Comparison of ENCODE assay signal across 19 cellular contexts in genomic region chr2:239722760-239723448, GRCh38.
A peak's percentile ranks its signal among the peaks of the same experiment; 100 is the strongest.
DNase-seq lines count a peak whose midpoint lies in the region; ATAC-seq, FAIRE-seq and TF ChIP-seq lines count a peak whose summit lies in the region.
"Had no signal": no experiment of that assay in that cellular context is flagged by ENCODE, and none has a peak within 500 bp of the region (broad histone marks: within the 10 kb centered on the region; RNA-seq: fewer than 3 reads in every experiment).

No MANE protein-coding gene starts in this region.

- H3K27me3 Mint-ChIP-seq in glutamatergic neuron (ENCODE audit: unreplicated experiment), result peaks cover 6% of the 10 kb centered on the region
- H3K27me3 Mint-ChIP-seq in activated naive CD8-positive, alpha-beta T cell treated with anti-CD3 and anti-CD28 coated beads, Interleukin-2, amount 50 U/mL, for 24 hours, result no peaks in the 10 kb centered on the region
- H3K27me3 Mint-ChIP-seq: CD4-positive, CD25-positive, alpha-beta regulatory T cell had no signal

- no peak for TF ChIP-seq RAD21 in HepG2 (CRISPR knock-in tag; IDR thresholded peaks at IDR 0.05)

- TF ChIP-seq CTCF in right lobe of liver (IDR thresholded peaks at IDR 0.05), result no peak
- no peak for TF ChIP-seq CTCF in HepG2 (CRISPR knock-in tag; IDR thresholded peaks at IDR 0.05)
- TF ChIP-seq CTCF in esophagus muscularis mucosa (IDR thresholded peaks at IDR 0.05), result no peak
- TF ChIP-seq CTCF in glutamatergic neuron (IDR thresholded peaks at IDR 0.05; ENCODE audit: partially characterized antibody, unreplicated experiment), result no peak

- ATAC-seq in right lobe of liver (no peak), HepG2 (no peak)
- no peak for ATAC-seq in activated naive CD8-positive, alpha-beta T cell treated with anti-CD3 and anti-CD28 coated beads, Interleukin-2, amount 50 U/mL, for 24 hours
- ATAC-seq: K562 had no signal

- in situ Hi-C loops in HepG2 (cut with HindIII; ENCODE audit: extremely low pct_ligation_motif_present, low pct_unique_long_range_greater_than_20kb), result no loop called here

- H3K4me3 Mint-ChIP-seq in glutamatergic neuron (ENCODE audit: unreplicated experiment), result no peak overlapping the region
- no peak overlapping the region for H3K4me3 Mint-ChIP-seq in activated naive CD8-positive, alpha-beta T cell treated with anti-CD3 and anti-CD28 coated beads, Interleukin-2, amount 50 U/mL, for 24 hours
- H3K4me3 Mint-ChIP-seq: CD4-positive, CD25-positive, alpha-beta regulatory T cell had no signal

- H3K27ac Mint-ChIP-seq in glutamatergic neuron (ENCODE audit: unreplicated experiment), result no peak overlapping the region
- H3K27ac Mint-ChIP-seq in activated naive CD8-positive, alpha-beta T cell treated with anti-CD3 and anti-CD28 coated beads, Interleukin-2, amount 50 U/mL, for 24 hours, result no peak overlapping the region

- no peak for TF ChIP-seq EP300 in HepG2 (IDR thresholded peaks at IDR 0.05; ENCODE audit: low read depth in 2 of 2, low read length in 2 of 2)
- no peak for TF ChIP-seq EP300 in HepG2 (CRISPR knock-in tag; IDR thresholded peaks at IDR 0.05; ENCODE audit: borderline replicate concordance)
- TF ChIP-seq EP300 in esophagus muscularis mucosa (IDR thresholded peaks at IDR 0.05), result no peak

- intact Hi-C loops in right lobe of liver (cut with DNase I), result no loop called here
- intact Hi-C loops in HepG2 (cut with micrococcal nuclease; ENCODE audit: unreplicated experiment), result no loop called here
- intact Hi-C loops in posterior vena cava (cut with DNase I), result no loop called here
- intact Hi-C loops in esophagus muscularis mucosa (cut with DNase I), result no loop called here

- no peaks in the 10 kb centered on the region for H3K36me3 Mint-ChIP-seq in glutamatergic neuron (ENCODE audit: unreplicated experiment)
- H3K36me3 Mint-ChIP-seq in activated naive CD8-positive, alpha-beta T cell treated with anti-CD3 and anti-CD28 coated beads, Interleukin-2, amount 50 U/mL, for 24 hours (ENCODE audit: low read depth), result no peaks in the 10 kb centered on the region
- H3K36me3 Mint-ChIP-seq: CD4-positive, CD25-positive, alpha-beta regulatory T cell had no signal

- no peak for FAIRE-seq in HepG2 (lab: Jason Lieb, UNC)
- FAIRE-seq: G401.6, GM19239, K562 had no signal

- H3K27me3 ChIP-seq in right lobe of liver, result no peaks in the 10 kb centered on the region
- H3K27me3 ChIP-seq in HepG2 (ENCODE audit: control insufficient read depth in 1 of 2, insufficient read depth in 2 of 2, low read length in 2 of 2), result peaks cover 18 to 74% of the 10 kb centered on the region in 2 experiments
- no peaks in the 10 kb centered on the region for H3K27me3 ChIP-seq in esophagus muscularis mucosa

- no TSS peak for BruUV-seq in HepG2 (replicated peaks; lab: Mats Ljungman, UMichigan)

- peak in 2 of 3 donors; percentile 30 to 33 for DNase-seq in right lobe of liver
- DNase-seq in HepG2 (ENCODE audit: low spot score), result no peak
- peak; percentile 38 for DNase-seq in ecto neural progenitor cell (ENCODE audit: low spot score)
- peak; percentile 65 for DNase-seq in posterior vena cava (ENCODE audit: low spot score)
- no peak for DNase-seq in esophagus muscularis mucosa (ENCODE audit: extremely low spot score)
- DNase-seq in glutamatergic neuron, result no peak
- DNase-seq in activated naive CD8-positive, alpha-beta T cell treated with anti-CD3 and anti-CD28 coated beads, Interleukin-2, amount 50 U/mL, for 24 hours, result no peak
- no peak for DNase-seq in SHP77 treated with DMSO at 0.1 percent for 48 hours (lab: John Stamatoyannopoulos, UW)
- DNase-seq: ACHN; Calu3; CD4-positive, CD25-positive, alpha-beta regulatory T cell; DMS79; NCI-H2107; NCI-H69; NK-92 treated with Interleukin-12 subunit alpha and Interleukin-12 subunit beta, amount 100 ng/mL, for 24 hours had no signal

- H3K36me3 ChIP-seq in right lobe of liver (no peaks in the 10 kb centered on the region), HepG2 (replicated peaks in 1 of 2; ENCODE audit: control insufficient read depth in 1 of 2, insufficient read depth in 2 of 2, low read length in 2 of 2) (no peaks in the 10 kb centered on the region), esophagus muscularis mucosa (no peaks in the 10 kb centered on the region)

- H3K9me3 ChIP-seq in right lobe of liver (no peaks in the 10 kb centered on the region), HepG2 (ENCODE audit: low read length) (no peaks in the 10 kb centered on the region), esophagus muscularis mucosa (no peaks in the 10 kb centered on the region)

- peaks cover 4% of the 10 kb centered on the region for H3K9me3 Mint-ChIP-seq in glutamatergic neuron (ENCODE audit: unreplicated experiment)
- no peaks in the 10 kb centered on the region for H3K9me3 Mint-ChIP-seq in activated naive CD8-positive, alpha-beta T cell treated with anti-CD3 and anti-CD28 coated beads, Interleukin-2, amount 50 U/mL, for 24 hours

- H2AFZ ChIP-seq in HepG2 (ENCODE audit: low read length), result no peak overlapping the region

- TF ChIP-seq POLR2A in right lobe of liver (IDR thresholded peaks at IDR 0.05), result no peak
- TF ChIP-seq POLR2A in HepG2 (IDR thresholded peaks at IDR 0.05; ENCODE audit: insufficient read depth in 1 of 2, low read depth in 2 of 2, low read length in 2 of 2), result no peak
- no peak for TF ChIP-seq POLR2A in esophagus muscularis mucosa (IDR thresholded peaks at IDR 0.05; ENCODE audit: low read depth)

- POLR2A ChIA-PET in HepG2 (lab: Yijun Ruan, JAX), result no interaction called here

- CTCF ChIA-PET in HepG2 (lab: Yijun Ruan, JAX; ENCODE audit: low intra/inter-chr PET ratio, low total read pairs), result no interaction called here

- H3K27ac ChIP-seq in right lobe of liver (no peak overlapping the region), HepG2 (ENCODE audit: extremely low read length, insufficient read depth, low read length) (no peak overlapping the region), esophagus muscularis mucosa (replicated peaks in 1 of 4) (no peak overlapping the region)
- H3K27ac ChIP-seq: HL-60 had no signal

- H3K4me3 ChIP-seq in right lobe of liver (no peak overlapping the region), HepG2 (replicated peaks in 1 of 3; ENCODE audit: insufficient read depth in 1 of 3, low read depth in 2 of 3, low read length in 3 of 3) (no peak overlapping the region), esophagus muscularis mucosa (no peak overlapping the region)
- H3K4me3 ChIP-seq: K562 had no signal

- no peaks in the 10 kb centered on the region for H4K20me1 ChIP-seq in HepG2 (ENCODE audit: insufficient read depth, low read length)

- WGBS in right lobe of liver (ENCODE audit: insufficient coverage, low coverage, low lambda C conversion rate, missing lambda C conversion rate), result 87% methylated on average over 4 of the region's 16 CpGs
- 22% methylated on average over 14 of the region's 16 CpGs for WGBS in HepG2 (ENCODE audit: low lambda C conversion rate)
- 92% methylated on average over 16 of the region's 16 CpGs for WGBS in esophagus muscularis mucosa

- H3K4me2 ChIP-seq in HepG2 (ENCODE audit: low read depth, low read length), result no peak overlapping the region

- H3K79me2 ChIP-seq in HepG2 (ENCODE audit: insufficient read depth, low read length), result no peaks in the 10 kb centered on the region

- H3K4me1 ChIP-seq in right lobe of liver (no peaks in the 10 kb centered on the region), HepG2 (ENCODE audit: insufficient read depth, low read length) (no peaks in the 10 kb centered on the region), esophagus muscularis mucosa (peaks cover 0 to 19% (median 3%) of the 10 kb centered on the region in 4 donors)

- H3K9ac ChIP-seq in HepG2 (ENCODE audit: insufficient read depth, low read depth, low read length), result no peak overlapping the region

- no peaks in the 10 kb centered on the region for H3K4me1 Mint-ChIP-seq in glutamatergic neuron (ENCODE audit: low read depth, unreplicated experiment)
- no peaks in the 10 kb centered on the region for H3K4me1 Mint-ChIP-seq in activated naive CD8-positive, alpha-beta T cell treated with anti-CD3 and anti-CD28 coated beads, Interleukin-2, amount 50 U/mL, for 24 hours
- H3K4me1 Mint-ChIP-seq: CD4-positive, CD25-positive, alpha-beta regulatory T cell had no signal

TF ChIP-seq in HepG2, 621 proteins besides CTCF, POLR2A, EP300 and RAD21:
- TF ChIP-seq ZNF670 (CRISPR knock-in tag; IDR thresholded peaks at IDR 0.05; ENCODE audit: borderline replicate concordance), result no peak
- no peak for TF ChIP-seq SP1 (IDR thresholded peaks at IDR 0.05)
- TF ChIP-seq SP1 (CRISPR knock-in tag; IDR thresholded peaks at IDR 0.05), result no peak
- TF ChIP-seq ZNF709 (CRISPR knock-in tag; IDR thresholded peaks at IDR 0.05), result no peak
- TF ChIP-seq ZNF766 (CRISPR knock-in tag; IDR thresholded peaks at IDR 0.05; ENCODE audit: borderline replicate concordance), result no peak
- no peak for TF ChIP-seq ZNF841 (CRISPR knock-in tag; IDR thresholded peaks at IDR 0.05; ENCODE audit: borderline replicate concordance)
- TF ChIP-seq ZBTB7B (CRISPR knock-in tag; IDR thresholded peaks at IDR 0.05), result no peak
- no peak for TF ChIP-seq ZNF674 (CRISPR knock-in tag; IDR thresholded peaks at IDR 0.05; ENCODE audit: low read depth)
- TF ChIP-seq ELF3 (CRISPR knock-in tag; IDR thresholded peaks at IDR 0.05), result no peak

Comparison
In these comparisons a context has a peak if more than half of its experiments do, and no peak if none do; other contexts are left out.
1. DNase-seq: peak in right lobe of liver (2 of 3), ecto neural progenitor cell (single experiment) and posterior vena cava (single experiment); none in HepG2 (single experiment), esophagus muscularis mucosa (single experiment), glutamatergic neuron (single experiment), activated naive CD8-positive, alpha-beta T cell treated with anti-CD3 and anti-CD28 coated beads, Interleukin-2, amount 50 U/mL, for 24 hours (single experiment) and SHP77 treated with DMSO at 0.1 percent for 48 hours (single experiment).